ENCODE assay signal across 23 cellular contexts in genomic region chr17:33335491-33336173, GRCh38. TPM values are rescaled to one million over a fixed set of nuclear protein-coding genes. Genes with fewer than 3 reads are reported as not detected.
DNase-seq lines count a peak whose midpoint lies in the region; ATAC-seq and TF ChIP-seq lines count a peak whose summit lies in the region.
"Had no signal": no experiment of that assay in that cellular context is flagged by ENCODE, and none has a peak within 500 bp of the region (broad histone marks: within the 10 kb centered on the region; RNA-seq: fewer than 3 reads in every experiment).

No MANE protein-coding gene starts in this region.

- H3K4me2 ChIP-seq in SK-N-SH, result no peak overlapping the region
- H3K4me2 ChIP-seq: smooth muscle cell had no signal

- H3K79me2 ChIP-seq in SK-N-SH (ENCODE audit: insufficient read depth), result no peaks in the 10 kb centered on the region

- POLR2A ChIA-PET in SK-N-SH (lab: Yijun Ruan, JAX), result no interaction called here
- POLR2A ChIA-PET in Panc1 (lab: Charles Lee), result no interaction called here

- 35% methylated on average over 5 of the region's 5 CpGs for WGBS in SK-N-SH (ENCODE audit: low lambda C conversion rate)

- DNase-seq in SK-N-SH, result no peak
- DNase-seq in Panc1 (ENCODE audit: low read depth, low spot score), result no peak
- DNase-seq in glomerular visceral epithelial cell (ENCODE audit: extremely low spot score), result peak; percentile 2
- no peak for DNase-seq in retinal pigment epithelial cell (ENCODE audit: low read depth)
- no peak for DNase-seq in NOMO-1 (lab: John Stamatoyannopoulos, UW; ENCODE audit: unreplicated experiment in 2 of 2)
- DNase-seq in retina, result no peak
- no peak for DNase-seq in AG08395 (ENCODE audit: low spot score)
- DNase-seq: activated B cell treated with CpG ODN at 0.5 μM for 24 hours; effector memory CD8-positive, alpha-beta T cell; hypothalamus; left cardiac atrium; natural killer cell; NCI-H187; stimulated activated CD4-positive, alpha-beta T cell treated with anti-CD3 and anti-CD28 coated beads, Interleukin-4, amount 100 ng/mL, for 4 hours had no signal

- no peaks in the 10 kb centered on the region for H3F3A ChIP-seq in SK-N-SH (replicated peaks; ENCODE audit: insufficient read depth)

- H3K4me3 ChIP-seq in SK-N-SH (ENCODE audit: low read depth in 2 of 2, low read length in 1 of 2) (no peak overlapping the region), Panc1 (ENCODE audit: low read depth in 2 of 2, low read length in 2 of 2) (no peak overlapping the region), retinal pigment epithelial cell (ENCODE audit: low read length) (no peak overlapping the region)
- H3K4me3 ChIP-seq: smooth muscle cell had no signal

- H3K27ac ChIP-seq in SK-N-SH (ENCODE audit: low read depth in 2 of 2, low read length in 1 of 2), result no peak overlapping the region
- H3K27ac ChIP-seq in Panc1 (ENCODE audit: low read length), result no peak overlapping the region
- H3K27ac ChIP-seq: C4-2B had no signal

- CTCF ChIA-PET in SK-N-SH (lab: Yijun Ruan, JAX) (interaction anchor here (1.2 kb wide), 1 partner anchor 9 kb away, joined by 4 read pairs; no protein-coding TSS in a partner anchor), Panc1 (lab: Charles Lee) (no interaction called here)

- H3K4me1 ChIP-seq in SK-N-SH (ENCODE audit: control insufficient read depth in 1 of 2, insufficient read depth in 2 of 2, low read depth in 1 of 2, low read length in 1 of 2) (no peaks in the 10 kb centered on the region), Panc1 (ENCODE audit: control insufficient read depth, insufficient read depth, low read length) (no peaks in the 10 kb centered on the region)

- TF ChIP-seq CTCF in SK-N-SH (IDR thresholded peaks at IDR 0.05) (peak; percentile 18; the same call in 1 of the 2 replicates), Panc1 (IDR thresholded peaks at IDR 0.05) (no peak), retinal pigment epithelial cell (conservative IDR thresholded peaks at IDR 0.05; ENCODE audit: low read depth, low read length) (peak; percentile 33)

- ATAC-seq in SK-N-SH treated with all-trans-retinoic acid at 6 μM for 48 hours, result no peak
- peak; percentile 51 for ATAC-seq in Panc1
- ATAC-seq: effector memory CD8-positive, alpha-beta T cell; HCT116; left cardiac atrium; natural killer cell had no signal

- no peaks in the 10 kb centered on the region for H4K20me1 ChIP-seq in SK-N-SH (ENCODE audit: insufficient read depth)

- H3K27me3 ChIP-seq in SK-N-SH (ENCODE audit: insufficient read depth), result peaks cover 9% of the 10 kb centered on the region; the same call in 1 of the 2 replicates
- peaks cover 13% of the 10 kb centered on the region for H3K27me3 ChIP-seq in Panc1 (ENCODE audit: control insufficient read depth, insufficient read depth, low read length)

- H3K36me3 ChIP-seq in SK-N-SH (replicated peaks in 1 of 2; ENCODE audit: control insufficient read depth in 1 of 2, insufficient read depth in 2 of 2, low read length in 1 of 2) (no peaks in the 10 kb centered on the region), Panc1 (ENCODE audit: control insufficient read depth, insufficient read depth, low read length) (no peaks in the 10 kb centered on the region)

- H3K9me2 ChIP-seq in SK-N-SH, result no peaks in the 10 kb centered on the region

- H2AFZ ChIP-seq in SK-N-SH (ENCODE audit: low read depth), result no peak overlapping the region

- TF ChIP-seq EP300 in SK-N-SH (IDR thresholded peaks at IDR 0.05; ENCODE audit: borderline replicate concordance in 1 of 2, low read depth in 1 of 2, low read length in 1 of 2), result no peak

- in situ Hi-C loops in Panc1 (cut with HindIII; ENCODE audit: low pct_unique_long_range_greater_than_20kb, low sequenced_read_pairs), result no loop called here

- BruUV-seq in Panc1 (replicated peaks; lab: Mats Ljungman, UMichigan), result no TSS peak

- H3K9me3 ChIP-seq in SK-N-SH (no peaks in the 10 kb centered on the region), Panc1 (ENCODE audit: control insufficient read depth, insufficient read depth, low read depth, low read length) (no peaks in the 10 kb centered on the region)

- intact Hi-C loops in Panc1 (cut with micrococcal nuclease; ENCODE audit: unreplicated experiment), result no loop called here

- H3K9ac ChIP-seq in SK-N-SH, result no peak overlapping the region

- no peak for TF ChIP-seq RAD21 in SK-N-SH (IDR thresholded peaks at IDR 0.05; ENCODE audit: low read length)

TF ChIP-seq in SK-N-SH, 30 proteins besides CTCF, POLR2A, EP300 and RAD21 (continues in another document):
- TF ChIP-seq USF1 (IDR thresholded peaks at IDR 0.05; ENCODE audit: borderline replicate concordance, low read depth), result no peak
- TF ChIP-seq MAX (IDR thresholded peaks at IDR 0.05; ENCODE audit: low read depth), result no peak
- TF ChIP-seq FOXM1 (IDR thresholded peaks at IDR 0.05; ENCODE audit: low read depth), result no peak
- no peak for TF ChIP-seq MEF2A (IDR thresholded peaks at IDR 0.05; ENCODE audit: borderline replicate concordance, low read depth)
- TF ChIP-seq ELF1 (IDR thresholded peaks at IDR 0.05), result no peak
- TF ChIP-seq RCOR1 (IDR thresholded peaks at IDR 0.05; ENCODE audit: low read length), result no peak
- TF ChIP-seq JUND (IDR thresholded peaks at IDR 0.05), result no peak
- no peak for TF ChIP-seq NRF1 (IDR thresholded peaks at IDR 0.05; ENCODE audit: low read depth, low read length)
- TF ChIP-seq CHD2 (IDR thresholded peaks at IDR 0.05; ENCODE audit: low read length, partially characterized antibody), result no peak

TF ChIP-seq in SK-N-SH treated with all-trans-retinoic acid at 6 μM for 48 hours, 23 proteins besides CTCF, POLR2A, EP300 and RAD21:
- TF ChIP-seq ZFP3 (CRISPR knock-in tag; IDR thresholded peaks at IDR 0.05), result no peak
- TF ChIP-seq GLIS3 (CRISPR knock-in tag; IDR thresholded peaks at IDR 0.05), result no peak
- no peak for TF ChIP-seq CREB5 (CRISPR knock-in tag; IDR thresholded peaks at IDR 0.05; ENCODE audit: low read depth)
- no peak for TF ChIP-seq ARNTL (CRISPR knock-in tag; IDR thresholded peaks at IDR 0.05; ENCODE audit: borderline replicate concordance, low read depth)
- no peak for TF ChIP-seq POU6F1 (CRISPR knock-in tag; IDR thresholded peaks at IDR 0.05; ENCODE audit: borderline replicate concordance, low read depth)
- no peak for TF ChIP-seq CSDC2 (CRISPR knock-in tag; IDR thresholded peaks at IDR 0.05)
- TF ChIP-seq ESRRG (CRISPR knock-in tag; IDR thresholded peaks at IDR 0.05), result no peak
- TF ChIP-seq PPARA (CRISPR knock-in tag; IDR thresholded peaks at IDR 0.05; ENCODE audit: borderline replicate concordance), result no peak
- no peak for TF ChIP-seq ZNF565 (CRISPR knock-in tag; conservative IDR thresholded peaks at IDR 0.05; ENCODE audit: low read depth)
- TF ChIP-seq RARB (CRISPR knock-in tag; IDR thresholded peaks at IDR 0.05), result no peak
- TF ChIP-seq ISL1 (CRISPR knock-in tag; IDR thresholded peaks at IDR 0.05), result no peak
- TF ChIP-seq ZC3H10 (CRISPR knock-in tag; IDR thresholded peaks at IDR 0.05), result no peak
- TF ChIP-seq ZNF8 (CRISPR knock-in tag; IDR thresholded peaks at IDR 0.05), result no peak
- no peak for TF ChIP-seq SNAI2 (CRISPR knock-in tag; IDR thresholded peaks at IDR 0.05)

RNA-seq across cellular contexts. Expression of gene ASIC2, which starts 42.5 kb away (rescaled TPM):
- 0.08 and 0.13 TPM in 2 replicates for polyA plus RNA-seq in SK-N-SH (2012; rRNA removed)
- 0.05 and 0.09 TPM in 2 replicates for polyA plus RNA-seq in SK-N-SH (2012; cell fraction: cytosol; rRNA removed)
- polyA plus RNA-seq in SK-N-SH (2012; cell fraction: nucleus; rRNA removed), result 0.04 and 0.08 TPM in 2 replicates
- 4.1 TPM for total RNA-seq in Panc1 (2021; ENCODE audit: unreplicated experiment)
- polyA plus RNA-seq in Panc1 (2012; ENCODE audit: insufficient read length), result 2.4 TPM
- total RNA-seq: A172; activated B cell treated with CpG ODN at 0.5 μM for 24 hours; M059J; mesenteric fat pad; natural killer cell; posterior vena cava; T-helper 1 cell treated with Interleukin-12 subunit alpha and Interleukin-12 subunit beta and Interleukin-4 antibody, amounts not matched to agents 30 ng/mL and 1 ng/mL, for 36 hours had no signal
